19 cellular contexts compared by ENCODE assay signal in the genomic region with DNA sequence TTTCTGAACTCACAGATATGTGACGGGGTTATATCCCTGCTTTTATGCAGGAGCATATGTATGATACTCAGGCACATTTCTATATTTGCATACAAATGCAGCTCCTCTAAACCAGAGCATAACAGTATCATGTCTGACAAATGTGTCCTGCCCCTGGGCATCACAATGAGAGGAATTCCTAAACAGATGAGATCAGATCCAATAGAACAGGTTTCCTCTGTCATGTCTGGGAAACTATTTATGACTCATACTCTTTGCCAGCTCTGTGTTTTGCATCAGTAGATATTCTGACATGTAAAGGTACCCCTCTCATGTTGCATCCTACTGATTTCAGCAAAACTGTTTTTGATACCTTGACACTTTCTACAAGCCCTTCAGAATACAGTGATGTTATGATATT. TPM values are rescaled to one million over a fixed set of nuclear protein-coding genes. Genes with fewer than 3 reads are reported as not detected.
DNase-seq lines count a peak whose midpoint lies in the region; ATAC-seq and TF ChIP-seq lines count a peak whose summit lies in the region.
"Had no signal": no experiment of that assay in that cellular context is flagged by ENCODE, and none has a peak within 500 bp of the region (broad histone marks: within the 10 kb centered on the region; RNA-seq: fewer than 3 reads in every experiment).

No MANE protein-coding gene starts in this region.

- no peaks in the 10 kb centered on the region for H3K27me3 ChIP-seq in foreskin keratinocyte

- ATAC-seq in foreskin keratinocyte (peak; percentile 100), HG03175 (IDR thresholded peaks at IDR 0.05; ENCODE audit: unreplicated experiment) (no peak), HG03354 (IDR thresholded peaks at IDR 0.05; ENCODE audit: poor library complexity, severe bottlenecking, unreplicated experiment) (no peak), HG03457 (IDR thresholded peaks at IDR 0.05; ENCODE audit: unreplicated experiment) (no peak)
- ATAC-seq: sciatic nerve had no signal

- TF ChIP-seq CTCF in foreskin keratinocyte (conservative IDR thresholded peaks at IDR 0.05) (no peak), type B pancreatic cell (conservative IDR thresholded peaks at IDR 0.05) (no peak)

- no peak overlapping the region for H3K4me3 Mint-ChIP-seq in type B pancreatic cell
- H3K4me3 Mint-ChIP-seq: activated naive CD4-positive, alpha-beta T cell treated with anti-CD3 and anti-CD28 coated beads, Interleukin-2, amount 50 U/mL, for 24 hours had no signal

- H3K27ac Mint-ChIP-seq in type B pancreatic cell: peak overlapping the region; percentile 4
- H3K27ac Mint-ChIP-seq: activated naive CD4-positive, alpha-beta T cell treated with anti-CD3 and anti-CD28 coated beads, Interleukin-2, amount 50 U/mL, for 24 hours had no signal

- H3K27me3 Mint-ChIP-seq in type B pancreatic cell: peaks cover 5% of the 10 kb centered on the region

- peak overlapping the region; percentile 5 for H3K27ac ChIP-seq in foreskin keratinocyte
- H3K27ac ChIP-seq: C4-2B, cardiac muscle cell, thoracic aorta had no signal

- no peaks in the 10 kb centered on the region for H3K4me1 ChIP-seq in foreskin keratinocyte

- no peaks in the 10 kb centered on the region for H3K4me1 Mint-ChIP-seq in type B pancreatic cell (ENCODE audit: unreplicated experiment)
- H3K4me1 Mint-ChIP-seq: activated naive CD4-positive, alpha-beta T cell treated with anti-CD3 and anti-CD28 coated beads, Interleukin-2, amount 50 U/mL, for 24 hours had no signal

- DNase-seq in HS-27A (ENCODE audit: low read depth) (peak; percentile 19), SW480 (ENCODE audit: low spot score) (peak; percentile 69), foreskin keratinocyte (peak; percentile 92 to 98), type B pancreatic cell (ENCODE audit: extremely low spot score, unreplicated experiment) (no peak)
- DNase-seq: activated T-cell treated with anti-CD3 and anti-CD28 coated beads, Interleukin-2, amount 50 U/mL, for 1 hour; DMS153; midbrain; NCI-H1105; SIG-M5; stimulated activated CD4-positive, alpha-beta T cell treated with anti-CD3 and anti-CD28 coated beads, Interleukin-2, amount 100 ng/mL, for 48 hours; stimulated activated CD8-positive, alpha-beta memory T cell treated with anti-CD3 and anti-CD28 coated beads, Interleukin-4, amount 100 ng/mL, for 48 hours had no signal

- no peaks in the 10 kb centered on the region for H3K9me3 Mint-ChIP-seq in type B pancreatic cell

- no peaks in the 10 kb centered on the region for H3K36me3 Mint-ChIP-seq in type B pancreatic cell
- H3K36me3 Mint-ChIP-seq: activated naive CD4-positive, alpha-beta T cell treated with anti-CD3 and anti-CD28 coated beads, Interleukin-2, amount 50 U/mL, for 24 hours had no signal

RNA-seq across cellular contexts. Expression of gene SYT9, which starts 29.4 kb away (rescaled TPM):
- total RNA-seq in foreskin keratinocyte: 0.03 TPM in 1 of 2 replicates, not detected in the other
- polyA plus RNA-seq in foreskin keratinocyte: 0.02 and 0.04 TPM in 2 replicates
- total RNA-seq in type B pancreatic cell (ENCODE audit: low replicate concordance): 1.6 and 2.1 TPM in 2 replicates
- total RNA-seq: sciatic nerve, thoracic aorta had no signal
